13 cellular contexts compared by ENCODE assay signal in genomic region chr16:80167657-80168056, GRCh38.
DNase-seq lines count a peak whose midpoint lies in the region; ATAC-seq and FAIRE-seq lines count a peak whose summit lies in the region.
"Had no signal": no experiment of that assay in that cellular context is flagged by ENCODE, and none has a peak within 500 bp of the region (broad histone marks: within the 10 kb centered on the region; RNA-seq: fewer than 3 reads in every experiment).

No MANE protein-coding gene starts in this region.

- FAIRE-seq in RCC 7860 (lab: Jason Lieb, UNC), result no peak
- FAIRE-seq: TTC549 had no signal

- intact Hi-C loops in sciatic nerve (cut with DNase I), result no loop called here

- no peak for ATAC-seq in sciatic nerve
- ATAC-seq: gastrocnemius medialis had no signal

- DNase-seq in DMS79 (lab: John Stamatoyannopoulos, UW) (peak; percentile 95), NCI-H128 (lab: John Stamatoyannopoulos, UW; ENCODE audit: unreplicated experiment) (peak; percentile 93), RCC 7860 (ENCODE audit: low spot score) (peak; percentile 40), left kidney (ENCODE audit: low read depth, low spot score) (peak; percentile 90), sciatic nerve (ENCODE audit: low spot score) (no peak), NCI-H69 (lab: John Stamatoyannopoulos, UW) (no peak), NCI-H2171 (lab: John Stamatoyannopoulos, UW) (no peak)
- DNase-seq: activated CD8-positive, alpha-beta memory T cell treated with anti-CD3 and anti-CD28 coated beads for 24 hours; AML-193; gastrocnemius medialis; KG1; NCI-H1694 treated with DMSO at 0.1 percent for 48 hours had no signal

Comparison
In these comparisons a context has a peak if more than half of its experiments do, and no peak if none do; other contexts are left out.
1. DNase-seq: peak in DMS79 (single experiment), NCI-H128 (single experiment), RCC 7860 (single experiment) and left kidney (single experiment); none in sciatic nerve (single experiment), NCI-H69 (single experiment) and NCI-H2171 (single experiment).